Comparison of ENCODE assay signal across 22 cellular contexts in the genomic region with DNA sequence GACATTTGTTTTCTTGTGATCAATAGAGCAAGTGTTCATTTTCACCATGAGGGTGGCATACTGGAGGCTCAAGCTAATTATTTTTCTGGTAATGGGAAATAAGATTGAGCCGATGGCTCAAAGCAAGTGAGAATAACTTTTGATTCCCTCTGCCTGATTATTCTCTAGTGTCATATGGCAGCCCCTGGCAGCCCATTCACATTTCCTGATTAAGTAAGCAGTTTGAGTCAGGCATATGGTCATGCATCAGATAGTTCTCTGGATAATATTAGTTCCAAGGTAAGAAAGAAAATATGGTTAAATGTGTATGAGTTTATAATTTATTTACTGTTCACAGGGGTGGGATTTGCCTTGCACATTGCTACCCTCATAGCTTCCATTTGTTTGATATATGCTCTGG.
"Had no signal": no experiment of that assay in that cellular context is flagged by ENCODE, and none has a peak within 500 bp of the region (broad histone marks: within the 10 kb centered on the region; RNA-seq: fewer than 3 reads in every experiment).

No MANE protein-coding gene starts in this region.

- DNase-seq: activated CD4-positive, alpha-beta memory T cell treated with anti-CD3 and anti-CD28 coated beads for 36 hours; activated CD4-positive, alpha-beta T cell treated with anti-CD3 and anti-CD28 coated beads for 36 hours; activated CD4-positive, alpha-beta T cell treated with anti-CD3 and anti-CD28 coated beads, Interleukin-2, amount 10 ng/mL, durations not matched to agents 24 days and 14 days; activated CD4-positive, CD25-positive, alpha-beta regulatory T cell; activated CD4-positive, CD25-positive, alpha-beta regulatory T cell treated with anti-CD3 and anti-CD28 coated beads, Interleukin-2, amount 50 U/mL, for 72 hours; activated CD8-positive, alpha-beta memory T cell treated with anti-CD3 and anti-CD28 coated beads, Interleukin-2, amount 10 ng/mL, durations not matched to agents 7 days and 5 days; activated CD8-positive, alpha-beta memory T cell treated with anti-CD3 and anti-CD28 coated beads, Interleukin-2, amount 50 U/mL, for 4 hours; activated CD8-positive, alpha-beta T cell treated with anti-CD3 and anti-CD28 coated beads, Interleukin-2, amount 10 ng/mL, durations not matched to agents 7 days and 5 days; activated gamma-delta T cell; activated naive CD4-positive, alpha-beta T cell; activated naive CD4-positive, alpha-beta T cell treated with anti-CD3 and anti-CD28 coated beads, Interleukin-2, amount 10 ng/mL, durations not matched to agents 7 days and 5 days; activated naive CD8-positive, alpha-beta T cell treated with anti-CD3 and anti-CD28 coated beads, Interleukin-2, amount 10 ng/mL, durations not matched to agents 7 days and 5 days; activated T-cell treated with anti-CD3 and anti-CD28 coated beads, Interleukin-2, amount 50 U/mL, for 1 hour; activated T-cell treated with anti-CD3 and anti-CD28 coated beads, Interleukin-2, amount 50 U/mL, for 48 hours; central memory CD4-positive, alpha-beta T cell; effector CD8-positive, alpha-beta T cell; esophagus squamous epithelium; foreskin melanocyte; heart right ventricle; T-helper 2 cell had no signal

- ATAC-seq: activated CD4-positive, alpha-beta T cell treated with anti-CD3 and anti-CD28 coated beads for 36 hours; activated CD8-positive, alpha-beta memory T cell treated with anti-CD3 and anti-CD28 coated beads, Interleukin-2, amount 10 ng/mL, durations not matched to agents 7 days and 5 days; activated CD8-positive, alpha-beta T cell treated with anti-CD3 and anti-CD28 coated beads, Interleukin-2, amount 10 ng/mL, durations not matched to agents 7 days and 5 days; activated naive CD4-positive, alpha-beta T cell treated with anti-CD3 and anti-CD28 coated beads, Interleukin-2, amount 50 U/mL, for 72 hours; gastroesophageal sphincter; heart right ventricle had no signal
